Comparison of ENCODE assay signal across 8 cellular contexts in genomic region chr9:136108648-136109266, GRCh38. TPM values are rescaled to one million over a fixed set of nuclear protein-coding genes. Genes with fewer than 3 reads are reported as not detected.
DNase-seq lines count a peak whose midpoint lies in the region; ATAC-seq, FAIRE-seq and TF ChIP-seq lines count a peak whose summit lies in the region.

No MANE protein-coding gene starts in this region.

- WGBS in K562 (ENCODE audit: insufficient coverage, low coverage, missing lambda C conversion rate) = 71% methylated on average over 15 of the region's 27 CpGs

- no peak for TF ChIP-seq POLR2A in K562 (conservative IDR thresholded peaks at IDR 0.05)

- DNase-seq in K562 (ENCODE audit: extremely low read depth in 1 of 4, low spot score in 3 of 4) (no peak), kidney tubule cell (ENCODE audit: low spot score) (no peak), cortex of kidney (lab: John Stamatoyannopoulos, UW) (no peak), NK-92 (lab: John Stamatoyannopoulos, UW; ENCODE audit: unreplicated experiment) (no peak)

- no peaks in the 10 kb centered on the region for H4K20me1 ChIP-seq in K562 (replicated peaks; ENCODE audit: control insufficient read depth, insufficient read depth, low read length)

- peak overlapping the region; percentile 61 for H3K27ac ChIP-seq in 22Rv1
- peak overlapping the region; percentile 92 for H3K27ac ChIP-seq in HEK293 (ENCODE audit: extremely low read depth, low read depth, low read length)
- peak overlapping the region; percentile 79 for H3K27ac ChIP-seq in K562 (ENCODE audit: extremely low read depth, low read depth, low read length)
- peak overlapping the region; percentile 91 for H3K27ac ChIP-seq in muscle layer of colon (ENCODE audit: low read depth, low read length)

- H3K79me2 ChIP-seq in K562 (ENCODE audit: control insufficient read depth, insufficient read depth, low read length) = no peaks in the 10 kb centered on the region; the same call in 2 of the 3 replicates

- POLR2A ChIA-PET in HEK293 (lab: Yijun Ruan, JAX) = interaction anchor here (1.0 to 7.9 kb wide), 10 partner anchors 8 to 254 kb away, joined by 3 to 84 read pairs (median 5); partner anchors contain the start of genes NACC2, TMEM250 and UBAC1
- POLR2A ChIA-PET in K562 (lab: Yijun Ruan, JAX) = interaction anchor here (0.6 to 2.4 kb wide), 5 partner anchors 11 to 409 kb away, joined by 3 to 6 read pairs (median 3); no protein-coding TSS in a partner anchor

- CTCF ChIA-PET in HEK293 (lab: Yijun Ruan, JAX) = interaction anchor here (0.5 to 4.4 kb wide), 7 partner anchors 8 to 507 kb away, joined by 3 to 20 read pairs (median 3); no protein-coding TSS in a partner anchor
- CTCF ChIA-PET in K562 (lab: Yijun Ruan, JAX; ENCODE audit: low intra/inter-chr PET ratio) = no interaction called here

- H3K9me3 ChIP-seq in HEK293 (ENCODE audit: control insufficient read depth, insufficient read depth, low read depth, low read length) (no peaks in the 10 kb centered on the region), K562 (replicated peaks; ENCODE audit: control insufficient read depth, insufficient read depth, low read depth, low read length) (no peaks in the 10 kb centered on the region), muscle layer of colon (ENCODE audit: low read length) (no peaks in the 10 kb centered on the region)

- no peak for TF ChIP-seq RAD21 in K562 (CRISPR knock-in tag; conservative IDR thresholded peaks at IDR 0.05 in 1 of 2, IDR thresholded peaks at IDR 0.05 in 1 of 2)

- H3K9me1 ChIP-seq in K562 (ENCODE audit: control insufficient read depth, insufficient read depth, low read length) = no peaks in the 10 kb centered on the region

- no peak for FAIRE-seq in K562 (lab: Jason Lieb, UNC)

- H3K36me3 ChIP-seq in HEK293 (ENCODE audit: control insufficient read depth in 2 of 2, insufficient read depth in 1 of 2, low read length in 2 of 2) = no peaks in the 10 kb centered on the region
- no peaks in the 10 kb centered on the region for H3K36me3 ChIP-seq in K562 (ENCODE audit: control insufficient read depth, insufficient read depth, low read length)
- peaks cover 5% of the 10 kb centered on the region for H3K36me3 ChIP-seq in muscle layer of colon (ENCODE audit: insufficient read depth, low read length)

- no peak overlapping the region; the same call in 1 of the 2 replicates for H3K4me3 ChIP-seq in HEK293 (ENCODE audit: low read depth, low read length)
- H3K4me3 ChIP-seq in K562 = peak overlapping the region; percentile 36
- H3K4me3 ChIP-seq in muscle layer of colon (ENCODE audit: low read depth in 1 of 2, low read length in 2 of 2) = peak overlapping the region; percentile 37 to 60

- ATAC-seq in K562 (no peak), HG02763 (IDR thresholded peaks at IDR 0.05; ENCODE audit: unreplicated experiment) (no peak)

- intact Hi-C loops in K562 (cut with micrococcal nuclease) = loop anchor here (2.0 kb wide), 1 partner anchor 14 kb away; the partner anchor contains the start of gene NACC2

- H3K4me1 ChIP-seq in HEK293 (ENCODE audit: control insufficient read depth, insufficient read depth, low read length) (peaks cover 8% of the 10 kb centered on the region; the same call in 1 of the 2 replicates), K562 (replicated peaks in 1 of 2; ENCODE audit: control insufficient read depth in 2 of 2, insufficient read depth in 2 of 2, low read length in 2 of 2) (peaks cover 48 to 83% of the 10 kb centered on the region in 2 experiments), muscle layer of colon (ENCODE audit: insufficient read depth, low read length) (peaks cover 34% of the 10 kb centered on the region)

- H3K9ac ChIP-seq in K562 (ENCODE audit: insufficient read depth in 1 of 2, low read depth in 2 of 2, low read length in 2 of 2) (peak overlapping the region; percentile 43 to 79; a peak in 3 of 4 replicates), muscle layer of colon (ENCODE audit: low read length) (no peak overlapping the region)

- H2AFZ ChIP-seq in K562 (ENCODE audit: low read depth, low read length) = peak overlapping the region; percentile 93

- TF ChIP-seq CTCF in 22Rv1 (IDR thresholded peaks at IDR 0.05) = no peak
- no peak for TF ChIP-seq CTCF in HEK293 (tag by site-specific recombination; IDR thresholded peaks at IDR 0.05)
- TF ChIP-seq CTCF in K562 (IDR thresholded peaks at IDR 0.05 in 2 of 3, conservative IDR thresholded peaks at IDR 0.05 in 1 of 3; ENCODE audit: insufficient read depth in 2 of 3, low read depth in 1 of 3, low read length in 3 of 3) = no peak

- TF ChIP-seq EP300 in K562 (IDR thresholded peaks at IDR 0.05; ENCODE audit: low read length) = no peak

- in situ Hi-C loops in K562 (cut with MboI) = no loop called here

- peak overlapping the region; percentile 61 for H3K4me2 ChIP-seq in K562 (ENCODE audit: insufficient read depth, low read length)

- H3K27me3 ChIP-seq in K562 (ENCODE audit: control insufficient read depth in 2 of 2, insufficient read depth in 2 of 2, low read length in 2 of 2) (no peaks in the 10 kb centered on the region), muscle layer of colon (ENCODE audit: control insufficient read depth in 1 of 2, insufficient read depth in 2 of 2, low read length in 2 of 2) (no peaks in the 10 kb centered on the region)

- no TSS peak for BruUV-seq in K562 (replicated peaks; lab: Mats Ljungman, UMichigan)

TF ChIP-seq in HEK293, 187 proteins besides CTCF, POLR2A, EP300 and RAD21 (continues in another document):
- TF ChIP-seq PBX3 (CRISPR knock-in tag; IDR thresholded peaks at IDR 0.05) (0 out of 2 replicates have a peak, but pooled peaks have one; percentile 3), ZNF24 (tag by site-specific recombination; IDR thresholded peaks at IDR 0.05) (peak; percentile 8; the same call in 1 of the 2 replicates), ZNF792 (tag by site-specific recombination; IDR thresholded peaks at IDR 0.05) (0 out of 2 replicates have a peak, but pooled peaks have one; percentile 22)

TF ChIP-seq in K562, 482 proteins besides CTCF, POLR2A, EP300 and RAD21 (continues in another document):
- TF ChIP-seq YBX1 (IDR thresholded peaks at IDR 0.05) = no peak
- no peak for TF ChIP-seq CHCHD3 (CRISPR knock-in tag; IDR thresholded peaks at IDR 0.05)
- no peak for TF ChIP-seq BMI1 (IDR thresholded peaks at IDR 0.05; ENCODE audit: low read length)
- no peak for TF ChIP-seq ARID1B (IDR thresholded peaks at IDR 0.05)
- TF ChIP-seq ATF7 (IDR thresholded peaks at IDR 0.05) = 0 out of 2 replicates have a peak, but pooled peaks have one; percentile 31
- 0 out of 2 replicates have a peak, but pooled peaks have one; percentile 5 for TF ChIP-seq ATF3 (IDR thresholded peaks at IDR 0.05)
- TF ChIP-seq ATF3 (CRISPR knock-in tag; conservative IDR thresholded peaks at IDR 0.05) = no peak
- no peak for TF ChIP-seq FOXP1 (CRISPR knock-in tag; IDR thresholded peaks at IDR 0.05)
- no peak for TF ChIP-seq KHSRP (IDR thresholded peaks at IDR 0.05)

RNA-seq across cellular contexts. Expression of gene TMEM250, which starts 9.9 kb away (rescaled TPM):
- total RNA-seq in K562 (2011; cell fraction: chromatin; rRNA removed; ENCODE audit: low replicate concordance) = 9.3 and 37.6 TPM in 2 replicates
- 42.5 and 42.8 TPM in 2 replicates for total RNA-seq in K562 (2011; cell fraction: nucleolus; rRNA removed)
- 19.5 and 20.3 TPM in 2 replicates for total RNA-seq in K562 (2011; cell fraction: nucleoplasm; rRNA removed)
- total RNA-seq in K562 (2014; rRNA removed) = 44.6 and 51.3 TPM in 2 replicates
- 6.2 and 6.7 TPM in 2 replicates for total RNA-seq in K562 (2014; rRNA removed; fragmentation: Illumina TruSeq; extraction: Trizol)
- 21.6 and 23.3 TPM in 2 replicates for total RNA-seq in K562 (2015; rRNA removed; fragmentation: Illumina TruSeq; extraction: Trizol)
- total RNA-seq in K562 (2021) = 40.6 and 43.1 TPM in 2 replicates
- 11.5 and 12.2 TPM in 2 replicates for polyA plus RNA-seq in K562 (2011; rRNA removed)
- polyA plus RNA-seq in K562 (2011; cell fraction: cytosol; rRNA removed) = 15.5 and 50.0 TPM in 2 replicates
- polyA plus RNA-seq in K562 (2011; cell fraction: nucleus; rRNA removed) = 27.4 and 47.1 TPM in 2 replicates
- 27.5 and 33.5 TPM in 2 replicates for polyA plus RNA-seq in K562 (2012)
- polyA plus RNA-seq in K562 (2014; fragmentation: Illumina TruSeq; extraction: Trizol) = 9.8 and 16.8 TPM in 2 replicates
- under 1 TPM; 0.32 to 0.64 TPM for polyA plus RNA-seq in K562 (2014; fragmentation: Nextera tagmentation; extraction: Ambion mirVana)
- 25.1 and 28.0 TPM in 2 replicates for polyA plus RNA-seq in K562 (2014; rRNA removed)
- polyA minus RNA-seq in K562 (2011; rRNA and poly(A)+ RNA removed) = 4.9 and 9.2 TPM in 2 replicates
- 18.4 and 21.8 TPM in 2 replicates for polyA minus RNA-seq in K562 (2011; cell fraction: cytosol; rRNA and poly(A)+ RNA removed)
- 18.7 and 25.0 TPM in 2 replicates for polyA minus RNA-seq in K562 (2011; cell fraction: nucleus; rRNA and poly(A)+ RNA removed)

RNA-seq across cellular contexts. Expression of gene NACC2, which starts 13.7 kb away (rescaled TPM):
- total RNA-seq in K562 (2011; cell fraction: chromatin; rRNA removed; ENCODE audit: low replicate concordance) = 15.2 and 27.2 TPM in 2 replicates
- total RNA-seq in K562 (2011; cell fraction: nucleolus; rRNA removed) = 17.0 and 18.7 TPM in 2 replicates
- 10.7 and 13.6 TPM in 2 replicates for total RNA-seq in K562 (2011; cell fraction: nucleoplasm; rRNA removed)
- 16.6 and 21.1 TPM in 2 replicates for total RNA-seq in K562 (2014; rRNA removed)
- 4.4 and 4.8 TPM in 2 replicates for total RNA-seq in K562 (2014; rRNA removed; fragmentation: Illumina TruSeq; extraction: Trizol)
- total RNA-seq in K562 (2015; rRNA removed; fragmentation: Illumina TruSeq; extraction: Trizol) = 9.9 and 10.1 TPM in 2 replicates
- total RNA-seq in K562 (2021) = 22.2 and 25.1 TPM in 2 replicates
- 5.6 TPM in 2 replicates for polyA plus RNA-seq in K562 (2011; rRNA removed)
- 7.2 and 16.2 TPM in 2 replicates for polyA plus RNA-seq in K562 (2011; cell fraction: cytosol; rRNA removed)
- polyA plus RNA-seq in K562 (2011; cell fraction: nucleus; rRNA removed) = 14.6 and 26.1 TPM in 2 replicates
- polyA plus RNA-seq in K562 (2012) = 9.1 and 10.5 TPM in 2 replicates
- 5.2 and 8.0 TPM in 2 replicates for polyA plus RNA-seq in K562 (2014; fragmentation: Illumina TruSeq; extraction: Trizol)
- under 1 TPM; 0.70 to 0.73 TPM for polyA plus RNA-seq in K562 (2014; fragmentation: Nextera tagmentation; extraction: Ambion mirVana)
- 11.7 and 12.5 TPM in 2 replicates for polyA plus RNA-seq in K562 (2014; rRNA removed)
- 5.4 and 11.8 TPM in 2 replicates for polyA minus RNA-seq in K562 (2011; rRNA and poly(A)+ RNA removed)
- polyA minus RNA-seq in K562 (2011; cell fraction: cytosol; rRNA and poly(A)+ RNA removed) = 12.6 and 13.9 TPM in 2 replicates
- polyA minus RNA-seq in K562 (2011; cell fraction: nucleus; rRNA and poly(A)+ RNA removed) = 5.9 and 6.5 TPM in 2 replicates
